ENCODE assay signal across 1 cellular context in genomic region chr13:101127741-101128353, GRCh38.
TF ChIP-seq lines count a peak whose summit lies in the region.

No MANE protein-coding gene starts in this region.

TF ChIP-seq in HCT116, 20 proteins besides CTCF, POLR2A, EP300 and RAD21 (continued from another document):
- TF ChIP-seq ZBTB33 (IDR thresholded peaks at IDR 0.05; ENCODE audit: extremely low read depth, insufficient replicate concordance, low read length) (no peak), EZH2 (IDR thresholded peaks at IDR 0.05) (no peak), YY1 (IDR thresholded peaks at IDR 0.05; ENCODE audit: extremely low read depth, insufficient replicate concordance, low read depth, low read length) (no peak), ZFX (IDR thresholded peaks at IDR 0.05) (no peak)
